ENCODE assay signal across 8 cellular contexts in genomic region chr1:10960954-10961833, GRCh38. TPM values are rescaled to one million over a fixed set of nuclear protein-coding genes. Genes with fewer than 3 reads are reported as not detected.
DNase-seq lines count a peak whose midpoint lies in the region; ATAC-seq, FAIRE-seq and TF ChIP-seq lines count a peak whose summit lies in the region.

No MANE protein-coding gene starts in this region.

- H3K27ac Mint-ChIP-seq in activated T-helper 1 cell treated with anti-CD3 and anti-CD28 coated beads, Interleukin-12 subunit alpha, Interleukin-12 subunit beta, Interleukin-2, Interleukin-4 antibody, amounts not matched to agents 30 ng/mL and 10 ng/mL and 1 ng/mL, durations not matched to agents 14 hours and 24 hours and 36 hours, result no peak overlapping the region

- intact Hi-C loops in activated T-helper 1 cell treated with anti-CD3 and anti-CD28 coated beads, Interleukin-12 subunit alpha, Interleukin-12 subunit beta, Interleukin-2, Interleukin-4 antibody, amounts not matched to agents 30 ng/mL and 10 ng/mL and 1 ng/mL, durations not matched to agents 14 hours and 24 hours and 36 hours (cut with micrococcal nuclease), result loop anchor here (5.0 kb wide), 1 partner anchor 269 kb away; no protein-coding TSS in a partner anchor
- intact Hi-C loops in testis (cut with DNase I; ENCODE audit: low total_unique reads), result no loop called here

- no peak for TF ChIP-seq POLR2A in testis (IDR thresholded peaks at IDR 0.05)

- H3K4me3 Mint-ChIP-seq in activated T-helper 1 cell treated with anti-CD3 and anti-CD28 coated beads, Interleukin-12 subunit alpha, Interleukin-12 subunit beta, Interleukin-2, Interleukin-4 antibody, amounts not matched to agents 30 ng/mL and 10 ng/mL and 1 ng/mL, durations not matched to agents 14 hours and 24 hours and 36 hours, result no peak overlapping the region

- H3K36me3 Mint-ChIP-seq in activated T-helper 1 cell treated with anti-CD3 and anti-CD28 coated beads, Interleukin-12 subunit alpha, Interleukin-12 subunit beta, Interleukin-2, Interleukin-4 antibody, amounts not matched to agents 30 ng/mL and 10 ng/mL and 1 ng/mL, durations not matched to agents 14 hours and 24 hours and 36 hours (ENCODE audit: low read depth), result no peaks in the 10 kb centered on the region

- WGBS in testis, 2 donors, result 29 to 58% methylated on average over 10 to 30 of the region's 30 CpGs

- TF ChIP-seq CTCF in foreskin fibroblast (IDR thresholded peaks at IDR 0.05; ENCODE audit: low read depth, low read length) (peak; percentile 86), testis (IDR thresholded peaks at IDR 0.05) (peak; percentile 75 to 92 (median 82))

- H3K4me1 Mint-ChIP-seq in activated T-helper 1 cell treated with anti-CD3 and anti-CD28 coated beads, Interleukin-12 subunit alpha, Interleukin-12 subunit beta, Interleukin-2, Interleukin-4 antibody, amounts not matched to agents 30 ng/mL and 10 ng/mL and 1 ng/mL, durations not matched to agents 14 hours and 24 hours and 36 hours (ENCODE audit: low read depth), result peaks cover 19% of the 10 kb centered on the region

- H3K4me1 ChIP-seq in testis, result peaks cover 8% of the 10 kb centered on the region

- no peaks in the 10 kb centered on the region for H3K9me3 Mint-ChIP-seq in activated T-helper 1 cell treated with anti-CD3 and anti-CD28 coated beads, Interleukin-12 subunit alpha, Interleukin-12 subunit beta, Interleukin-2, Interleukin-4 antibody, amounts not matched to agents 30 ng/mL and 10 ng/mL and 1 ng/mL, durations not matched to agents 14 hours and 24 hours and 36 hours

- ATAC-seq in GM18870 (IDR thresholded peaks at IDR 0.05; ENCODE audit: unreplicated experiment), result no peak

- no peak overlapping the region for H3K4me3 ChIP-seq in foreskin fibroblast (ENCODE audit: low read depth in 1 of 2, low read length in 2 of 2)
- H3K4me3 ChIP-seq in testis, result no peak overlapping the region

- peaks cover 26% of the 10 kb centered on the region for H3K27me3 Mint-ChIP-seq in activated T-helper 1 cell treated with anti-CD3 and anti-CD28 coated beads, Interleukin-12 subunit alpha, Interleukin-12 subunit beta, Interleukin-2, Interleukin-4 antibody, amounts not matched to agents 30 ng/mL and 10 ng/mL and 1 ng/mL, durations not matched to agents 14 hours and 24 hours and 36 hours (ENCODE audit: insufficient read depth)

- no peak overlapping the region for H3K27ac ChIP-seq in testis

- FAIRE-seq in RCC 7860 (lab: Jason Lieb, UNC), result no peak

- no peaks in the 10 kb centered on the region for H3K36me3 ChIP-seq in testis (ENCODE audit: low read depth, missing control alignments)

- no peaks in the 10 kb centered on the region for H3K27me3 ChIP-seq in testis

- DNase-seq in GM04504 (ENCODE audit: low read depth) (peak; percentile 32), HuH-7 (ENCODE audit: low spot score) (peak; percentile 91), RCC 7860 (ENCODE audit: low spot score) (peak; percentile 58), foreskin fibroblast (peak; percentile 35 to 83), nucleus accumbens (lab: John Stamatoyannopoulos, UW) (peak in 52 of 56 donors; percentile 14 to 90 (median 60)), testis (peak; percentile 93)
- peak; percentile 66 for DNase-seq in activated T-helper 1 cell treated with anti-CD3 and anti-CD28 coated beads, Interleukin-12 subunit alpha, Interleukin-12 subunit beta, Interleukin-2, Interleukin-4 antibody, amounts not matched to agents 30 ng/mL and 10 ng/mL and 1 ng/mL, durations not matched to agents 14 hours and 24 hours and 36 hours (ENCODE audit: low spot score)

- H3K9me3 ChIP-seq in testis, result no peaks in the 10 kb centered on the region

RNA-seq across cellular contexts. Expression of gene TARDBP, which starts 51.3 kb away (rescaled TPM):
- 197 TPM in 2 replicates for total RNA-seq in activated T-helper 1 cell treated with anti-CD3 and anti-CD28 coated beads, Interleukin-12 subunit alpha, Interleukin-12 subunit beta, Interleukin-2, Interleukin-4 antibody, amounts not matched to agents 30 ng/mL and 10 ng/mL and 1 ng/mL, durations not matched to agents 14 hours and 24 hours and 36 hours
- total RNA-seq in testis, result 100 to 1,000 TPM; 185 to 207 TPM
- 142 TPM for polyA plus RNA-seq in testis (ENCODE audit: insufficient read depth, low read depth, low replicate concordance)

Comparison
In these comparisons a context has a peak if more than half of its experiments do, and no peak if none do; other contexts are left out.
1. DNase-seq: peak in every context shown above with its lines; median percentile 93 in testis; 91 in HuH-7; 66 in activated T-helper 1 cell treated with anti-CD3 and anti-CD28 coated beads, Interleukin-12 subunit alpha, Interleukin-12 subunit beta, Interleukin-2, Interleukin-4 antibody, amounts not matched to agents 30 ng/mL and 10 ng/mL and 1 ng/mL, durations not matched to agents 14 hours and 24 hours and 36 hours; 60 in nucleus accumbens; 59 in foreskin fibroblast; 58 in RCC 7860; 32 in GM04504.